In genomic region chrX:130895299-130895698, GRCh38 we compare ENCODE assay signal across 23 cellular contexts. TPM values are rescaled to one million over a fixed set of nuclear protein-coding genes. Genes with fewer than 3 reads are reported as not detected.
DNase-seq lines count a peak whose midpoint lies in the region; ATAC-seq and TF ChIP-seq lines count a peak whose summit lies in the region.
"Had no signal": no experiment of that assay in that cellular context is flagged by ENCODE, and none has a peak within 500 bp of the region (broad histone marks: within the 10 kb centered on the region; RNA-seq: fewer than 3 reads in every experiment).

No MANE protein-coding gene starts in this region.

- H3K4me1 ChIP-seq in right atrium auricular region: peaks cover 0 to 9% of the 10 kb centered on the region in 2 donors
- H3K4me1 ChIP-seq in aorta (ENCODE audit: control insufficient read depth in 1 of 2, insufficient read depth in 2 of 2, low read length in 2 of 2): peaks cover 2% of the 10 kb centered on the region in 2 donors
- H3K4me1 ChIP-seq: upper lobe of right lung had no signal

- TF ChIP-seq CTCF in right atrium auricular region (IDR thresholded peaks at IDR 0.05): no peak

- intact Hi-C loops in Right ventricle myocardium superior (cut with DNase I) (no loop called here), aorta (cut with DNase I) (loop anchor here in 1 of 2 donors (10.0 kb wide), 1 partner anchor 220 kb away; no protein-coding TSS in a partner anchor)

- peak; percentile 64 for ATAC-seq in Right ventricle myocardium superior (ENCODE audit: poor library complexity)
- peak; percentile 57 for ATAC-seq in aorta (ENCODE audit: low FRiP score)
- no peak for ATAC-seq in HG03378 (IDR thresholded peaks at IDR 0.05; ENCODE audit: unreplicated experiment)
- ATAC-seq: upper lobe of right lung had no signal

- H3K4me3 ChIP-seq in right atrium auricular region (no peak overlapping the region), aorta (ENCODE audit: low read length in 2 of 2) (no peak overlapping the region)
- H3K4me3 ChIP-seq: gastrocnemius medialis, upper lobe of right lung had no signal

- H3K36me3 ChIP-seq in right atrium auricular region (no peaks in the 10 kb centered on the region), aorta (ENCODE audit: control insufficient read depth in 1 of 2, insufficient read depth in 2 of 2, low read length in 1 of 2) (peaks cover 0 to 2% of the 10 kb centered on the region in 2 donors)
- H3K36me3 ChIP-seq: gastrocnemius medialis, upper lobe of right lung had no signal

- no peaks in the 10 kb centered on the region for H3K27me3 ChIP-seq in right atrium auricular region
- H3K27me3 ChIP-seq in aorta (ENCODE audit: control insufficient read depth in 1 of 2, insufficient read depth in 2 of 2, low read length in 1 of 2): no peaks in the 10 kb centered on the region
- H3K27me3 ChIP-seq: gastrocnemius medialis, upper lobe of right lung had no signal

- H3K9me3 ChIP-seq in right atrium auricular region (no peaks in the 10 kb centered on the region), aorta (ENCODE audit: control insufficient read depth, low read length) (no peaks in the 10 kb centered on the region)
- H3K9me3 ChIP-seq: gastrocnemius medialis, upper lobe of right lung had no signal

- WGBS in aorta, 2 donors: 26 to 33% methylated on average over 2 of the region's 2 CpGs

- DNase-seq in Right ventricle myocardium superior (no peak), right atrium auricular region (ENCODE audit: low spot score) (no peak), fibroblast of gingiva (ENCODE audit: low read depth) (peak; percentile 50), iris pigment epithelial cell (ENCODE audit: low read depth) (peak; percentile 31), aorta (no peak), ecto neural progenitor cell (ENCODE audit: low spot score) (no peak)
- DNase-seq in activated naive CD4-positive, alpha-beta T cell treated with Interleukin-2 at 50 U/mL for 16 hours: no peak
- DNase-seq: 8988T; activated CD4-positive, alpha-beta T cell treated with anti-CD3 and anti-CD28 coated beads for 48 hours; activated naive CD4-positive, alpha-beta T cell treated with anti-CD3 and anti-CD28 coated beads for 36 hours; activated T-cell treated with anti-CD3 and anti-CD28 coated beads, Interleukin-2, amount 50 U/mL, for 48 hours; CD8-positive, alpha-beta memory T cell; DMS153; effector CD8-positive, alpha-beta T cell; gastrocnemius medialis; GOT3; Karpas-422; mammary epithelial cell; NCI-H1694; NCI-H2171; RPMI8226; upper lobe of right lung had no signal

- peak overlapping the region in 1 of 2 donors; percentile 70 for H3K27ac ChIP-seq in right atrium auricular region
- H3K27ac ChIP-seq in aorta (ENCODE audit: low read depth in 1 of 2, low read length in 2 of 2): no peak overlapping the region
- H3K27ac ChIP-seq: upper lobe of right lung had no signal

RNA-seq across cellular contexts. Expression of gene ENOX2, which starts 7.7 kb away (rescaled TPM):
- 13.4 TPM for total RNA-seq in Right ventricle myocardium superior
- 10 to 100 TPM; 16.8 to 22.6 TPM for total RNA-seq in right atrium auricular region
- total RNA-seq in aorta: 10 to 100 TPM; 31.0 to 39.6 TPM
- 10 to 100 TPM in 1 of 2 donors, 1 to 10 TPM in 1; 9.0 to 14.3 TPM for polyA plus RNA-seq in aorta

Comparison
In these comparisons a context has a peak if more than half of its experiments do, and no peak if none do; other contexts are left out.
1. DNase-seq: peak in fibroblast of gingiva (single experiment) and iris pigment epithelial cell (single experiment); none in Right ventricle myocardium superior (single experiment), right atrium auricular region (single experiment), aorta (0 of 2), ecto neural progenitor cell (single experiment) and activated naive CD4-positive, alpha-beta T cell treated with Interleukin-2 at 50 U/mL for 16 hours (single experiment).